ENCODE assay signal across 26 cellular contexts in genomic region chr5:129069316-129069715, GRCh38. TPM values are rescaled to one million over a fixed set of nuclear protein-coding genes. Genes with fewer than 3 reads are reported as not detected.
DNase-seq lines count a peak whose midpoint lies in the region; ATAC-seq, FAIRE-seq and TF ChIP-seq lines count a peak whose summit lies in the region.
"Had no signal": no experiment of that assay in that cellular context is flagged by ENCODE, and none has a peak within 500 bp of the region (broad histone marks: within the 10 kb centered on the region; RNA-seq: fewer than 3 reads in every experiment).

No MANE protein-coding gene starts in this region.

- TF ChIP-seq CTCF in D721Med (IDR thresholded peaks at IDR 0.05; ENCODE audit: insufficient read depth, missing control alignments) (no peak), CD14-positive monocyte (IDR thresholded peaks at IDR 0.05) (no peak)

- intact Hi-C loops in cardiac septum (cut with DNase I) (no loop called here), CD14-positive monocyte (cut with micrococcal nuclease) (no loop called here)

- H3K4me3 Mint-ChIP-seq in CD14-positive monocyte: no peak overlapping the region
- H3K4me3 Mint-ChIP-seq: activated CD4-positive, alpha-beta T cell treated with anti-CD3 and anti-CD28 coated beads for 36 hours; activated naive CD8-positive, alpha-beta T cell treated with anti-CD3 and anti-CD28 coated beads, Interleukin-2, amount 10 ng/mL, durations not matched to agents 7 days and 5 days; endodermal cell; mesothelial cell of epicardium; nephron had no signal

- ATAC-seq in GM19395 (IDR thresholded peaks at IDR 0.05; ENCODE audit: unreplicated experiment) (peak; percentile 77), HG02642 (IDR thresholded peaks at IDR 0.05; ENCODE audit: poor library complexity, unreplicated experiment) (peak; percentile 82), HG03354 (IDR thresholded peaks at IDR 0.05; ENCODE audit: poor library complexity, severe bottlenecking, unreplicated experiment) (peak; percentile 88)
- ATAC-seq: activated CD4-positive, alpha-beta T cell treated with anti-CD3 and anti-CD28 coated beads for 36 hours had no signal

- H3K4me1 Mint-ChIP-seq in CD14-positive monocyte: no peaks in the 10 kb centered on the region
- H3K4me1 Mint-ChIP-seq: activated CD4-positive, alpha-beta T cell treated with anti-CD3 and anti-CD28 coated beads for 36 hours; activated naive CD8-positive, alpha-beta T cell treated with anti-CD3 and anti-CD28 coated beads, Interleukin-2, amount 10 ng/mL, durations not matched to agents 7 days and 5 days; nephron had no signal

- DNase-seq in D721Med (ENCODE audit: insufficient read length, low spot score) (no peak), cardiac septum (ENCODE audit: low spot score) (no peak), CD14-positive monocyte (ENCODE audit: low spot score) (no peak), UCSD-AML1 (lab: John Stamatoyannopoulos, UW; ENCODE audit: unreplicated experiment) (no peak), NCI-H2029 (lab: John Stamatoyannopoulos, UW) (no peak)
- DNase-seq: activated CD4-positive, alpha-beta T cell treated with anti-CD3 and anti-CD28 coated beads for 36 hours; activated naive CD8-positive, alpha-beta T cell treated with anti-CD3 and anti-CD28 coated beads, Interleukin-2, amount 10 ng/mL, durations not matched to agents 7 days and 5 days; BE2C; Calu3; colonic mucosa; endodermal cell; glutamatergic neuron; HCEC 1CT; NCI-H1694 treated with DMSO at 0.1 percent for 48 hours; NCI-H446; NK-92 treated with Interleukin-12 subunit alpha and Interleukin-12 subunit beta, amount 100 ng/mL, for 24 hours; posterior cingulate gyrus; sigmoid colon; SK-N-SH; stimulated activated naive CD4-positive, alpha-beta T cell treated with Interleukin-2 at 50 U/mL for 16 hours; trophoblast cell had no signal

- H3K9me3 Mint-ChIP-seq in CD14-positive monocyte: no peaks in the 10 kb centered on the region
- H3K9me3 Mint-ChIP-seq: activated naive CD8-positive, alpha-beta T cell treated with anti-CD3 and anti-CD28 coated beads, Interleukin-2, amount 10 ng/mL, durations not matched to agents 7 days and 5 days; endodermal cell; mesothelial cell of epicardium; nephron had no signal

- peak; percentile 78 for FAIRE-seq in D721Med (lab: Jason Lieb, UNC)

- H3K36me3 Mint-ChIP-seq in CD14-positive monocyte: no peaks in the 10 kb centered on the region
- H3K36me3 Mint-ChIP-seq: activated naive CD8-positive, alpha-beta T cell treated with anti-CD3 and anti-CD28 coated beads, Interleukin-2, amount 10 ng/mL, durations not matched to agents 7 days and 5 days; mesothelial cell of epicardium had no signal

- H3K27ac Mint-ChIP-seq in CD14-positive monocyte: no peak overlapping the region
- H3K27ac Mint-ChIP-seq: activated CD4-positive, alpha-beta T cell treated with anti-CD3 and anti-CD28 coated beads for 36 hours; activated naive CD8-positive, alpha-beta T cell treated with anti-CD3 and anti-CD28 coated beads, Interleukin-2, amount 10 ng/mL, durations not matched to agents 7 days and 5 days; endodermal cell; nephron had no signal

- H3K27me3 Mint-ChIP-seq in CD14-positive monocyte (ENCODE audit: low read depth in 3 of 3): peaks cover 0 to 1% (median 0%) of the 10 kb centered on the region in 3 donors

RNA-seq across cellular contexts. Expression of gene ISOC1, which starts 25.2 kb away (rescaled TPM):
- 73.7 TPM for total RNA-seq in cardiac septum
- polyA plus RNA-seq in CD14-positive monocyte: 10 to 100 TPM; 16.6 to 19.4 TPM
